In the genomic region with DNA sequence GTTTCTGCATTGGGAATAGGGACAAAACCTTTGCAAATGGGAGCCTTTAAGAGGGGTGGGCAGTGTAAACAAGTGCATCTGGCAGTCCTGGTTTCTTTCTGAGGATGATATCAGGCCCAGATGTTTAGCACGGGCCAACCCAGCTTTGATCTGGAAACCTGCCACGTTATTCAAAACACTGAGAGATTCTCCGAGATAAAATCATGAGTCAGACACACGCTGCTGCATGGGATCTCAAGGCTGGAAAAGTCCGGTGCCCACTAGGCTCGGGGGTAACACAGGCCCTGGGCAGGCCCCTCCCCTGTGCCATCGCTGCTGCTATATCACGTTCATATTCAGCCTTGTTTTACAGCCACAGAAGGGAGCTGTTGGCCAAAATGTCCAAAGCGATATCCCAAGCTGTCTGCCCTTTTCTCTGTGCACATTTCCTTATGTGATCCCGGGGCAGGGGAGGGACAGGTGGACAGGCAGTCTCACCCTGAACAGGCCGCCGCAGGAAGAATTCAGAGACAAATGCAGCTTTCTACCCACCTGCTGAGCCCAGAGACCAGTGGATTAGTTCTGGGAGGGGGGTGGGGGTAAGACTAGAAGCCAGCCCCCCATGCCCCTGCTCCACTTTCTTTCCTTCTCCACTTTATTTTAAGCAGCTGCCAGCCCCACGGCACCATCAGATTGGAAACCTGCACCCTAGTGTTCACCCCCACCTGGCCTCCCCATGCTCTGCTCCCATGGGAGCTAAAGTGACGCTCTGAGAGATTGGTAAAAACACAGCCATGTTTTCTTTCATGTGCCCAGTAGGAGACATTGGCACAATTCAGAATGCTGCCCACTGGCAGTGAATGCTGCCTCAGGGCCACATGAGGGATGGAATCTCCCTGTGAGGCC, we compare ENCODE assay signal across 10 cellular contexts.
A peak's percentile ranks its signal among the peaks of the same experiment; 100 is the strongest.
DNase-seq lines count a peak whose midpoint lies in the region; ATAC-seq and TF ChIP-seq lines count a peak whose summit lies in the region.
"Had no signal": no experiment of that assay in that cellular context is flagged by ENCODE, and none has a peak within 500 bp of the region (broad histone marks: within the 10 kb centered on the region; RNA-seq: fewer than 3 reads in every experiment).

No MANE protein-coding gene starts in this region.

- TF ChIP-seq EP300 in tibial nerve (IDR thresholded peaks at IDR 0.05): peak in 1 of 2 donors; percentile 51

- peak overlapping the region; percentile 43 to 85 (median 62) for H3K27ac ChIP-seq in tibial nerve
- H3K27ac ChIP-seq: 22Rv1 had no signal

- H3K9me3 ChIP-seq in tibial nerve: no peaks in the 10 kb centered on the region

- in situ Hi-C loops in astrocyte of the spinal cord (cut with HindIII; ENCODE audit: low sequenced_read_pairs): no loop called here

- H3K36me3 ChIP-seq in tibial nerve: peaks cover 0 to 16% (median 0%) of the 10 kb centered on the region in 3 donors

- H3K4me1 ChIP-seq in tibial nerve: peaks cover 0 to 46% (median 16%) of the 10 kb centered on the region in 4 donors

- no peak for TF ChIP-seq POLR2A in tibial nerve (IDR thresholded peaks at IDR 0.05)

- no peak for ATAC-seq in HG02840 (IDR thresholded peaks at IDR 0.05; ENCODE audit: low FRiP score, unreplicated experiment)
- ATAC-seq: activated T-helper 17 cell treated with anti-CD3 and anti-CD28 coated beads, Interleukin-2, amount 50 U/mL, for 72 hours had no signal

- 34 to 38% methylated on average over 14 of the region's 14 CpGs for WGBS in tibial nerve, 2 donors

- H3K4me3 ChIP-seq in astrocyte of the spinal cord (ENCODE audit: low read depth, low read length) (no peak overlapping the region), tibial nerve (no peak overlapping the region)

- peak; percentile 23 for DNase-seq in DMS153 treated with DMSO at 0.1 percent for 48 hours (lab: John Stamatoyannopoulos, UW; ENCODE audit: unreplicated experiment)
- DNase-seq in DMS153 (lab: John Stamatoyannopoulos, UW): no peak
- DNase-seq in astrocyte of the spinal cord (ENCODE audit: low read depth, low spot score): peak; percentile 32
- peak; percentile 61 for DNase-seq in inferior parietal cortex (ENCODE audit: extremely low spot score)
- peak; percentile 59 to 77 for DNase-seq in tibial nerve (ENCODE audit: low spot score in 2 of 2)
- no peak for DNase-seq in HEK293T (ENCODE audit: extremely low spot score)
- no peak for DNase-seq in effector CD8-positive, alpha-beta T cell (lab: John Stamatoyannopoulos, UW)

- CTCF ChIA-PET in HEK293T (lab: Yijun Ruan, JAX): no interaction called here

- TF ChIP-seq CTCF in astrocyte of the spinal cord (IDR thresholded peaks at IDR 0.05; ENCODE audit: low read depth, low read length) (no peak), tibial nerve (IDR thresholded peaks at IDR 0.05) (no peak)

- POLR2A ChIA-PET in HEK293T (lab: Yijun Ruan, JAX): no interaction called here

- H3K27me3 ChIP-seq in tibial nerve: no peaks in the 10 kb centered on the region

TF ChIP-seq in HEK293T, 16 proteins besides CTCF, POLR2A, EP300 and RAD21:
- no peak for TF ChIP-seq SP1 (IDR thresholded peaks at IDR 0.05)
- no peak for TF ChIP-seq ZNF384 (IDR thresholded peaks at IDR 0.05)
- TF ChIP-seq, protein P1, sequence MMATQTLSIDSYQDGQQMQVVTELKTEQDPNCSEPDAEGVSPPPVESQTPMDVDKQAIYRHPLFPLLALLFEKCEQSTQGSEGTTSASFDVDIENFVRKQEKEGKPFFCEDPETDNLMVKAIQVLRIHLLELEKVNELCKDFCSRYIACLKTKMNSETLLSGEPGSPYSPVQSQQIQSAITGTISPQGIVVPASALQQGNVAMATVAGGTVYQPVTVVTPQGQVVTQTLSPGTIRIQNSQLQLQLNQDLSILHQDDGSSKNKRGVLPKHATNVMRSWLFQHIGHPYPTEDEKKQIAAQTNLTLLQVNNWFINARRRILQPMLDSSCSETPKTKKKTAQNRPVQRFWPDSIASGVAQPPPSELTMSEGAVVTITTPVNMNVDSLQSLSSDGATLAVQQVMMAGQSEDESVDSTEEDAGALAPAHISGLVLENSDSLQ (IDR thresholded peaks at IDR 0.05): no peak
TF ChIP-seq in HEK293T: peak in this region for 0.

Comparison
In these comparisons a context has a peak if more than half of its experiments do, and no peak if none do; other contexts are left out.
1. DNase-seq: peak in DMS153 treated with DMSO at 0.1 percent for 48 hours (single experiment), astrocyte of the spinal cord (single experiment), inferior parietal cortex (single experiment) and tibial nerve (2 of 2); none in DMS153 (single experiment), HEK293T (single experiment) and effector CD8-positive, alpha-beta T cell (single experiment).